ENCODE assay signal across 11 cellular contexts in genomic region chr6:108651781-108652227, GRCh38.
DNase-seq lines count a peak whose midpoint lies in the region; ATAC-seq and TF ChIP-seq lines count a peak whose summit lies in the region.
"Had no signal": no experiment of that assay in that cellular context is flagged by ENCODE, and none has a peak within 500 bp of the region (broad histone marks: within the 10 kb centered on the region; RNA-seq: fewer than 3 reads in every experiment).

No MANE protein-coding gene starts in this region.

- H3K27me3 ChIP-seq in Peyer's patch (no peaks in the 10 kb centered on the region), neutrophil (no peaks in the 10 kb centered on the region)

- TF ChIP-seq CTCF in AG04449 (IDR thresholded peaks at IDR 0.05; ENCODE audit: insufficient read depth, low read length, missing control alignments) (no peak), Peyer's patch (IDR thresholded peaks at IDR 0.05) (no peak), neutrophil (IDR thresholded peaks at IDR 0.05) (no peak)

- H3K4me1 ChIP-seq in Peyer's patch (peaks cover 0 to 44% (median 0%) of the 10 kb centered on the region in 4 donors), neutrophil (ENCODE audit: control insufficient read depth in 1 of 2, insufficient read depth in 1 of 2, low read depth in 1 of 2, low read length in 1 of 2) (peaks cover 77 to 85% of the 10 kb centered on the region in 2 experiments)

- H3K4me3 ChIP-seq in AG04449 (ENCODE audit: low read depth, low read length) (no peak overlapping the region), Peyer's patch (no peak overlapping the region), neutrophil (ENCODE audit: low read depth in 1 of 2, low read length in 1 of 2) (peak overlapping the region in 1 of 2 experiments; percentile 41)
- H3K4me3 ChIP-seq: mucosa of descending colon had no signal

- H3K9me3 ChIP-seq in Peyer's patch = no peaks in the 10 kb centered on the region
- no peaks in the 10 kb centered on the region for H3K9me3 ChIP-seq in neutrophil
- H3K9me3 ChIP-seq: mucosa of descending colon had no signal

- peak overlapping the region; percentile 30 to 72 (median 54) for H3K27ac ChIP-seq in Peyer's patch
- H3K27ac ChIP-seq in neutrophil = peak overlapping the region; percentile 81

- CTCF ChIA-PET in AG04449 (lab: Yijun Ruan, JAX) = interaction anchor here (1.0 kb wide), 1 partner anchor 184 kb away, joined by 3 read pairs; no protein-coding TSS in a partner anchor

- POLR2A ChIA-PET in AG04449 (lab: Yijun Ruan, JAX) = interaction anchor here (0.8 to 1.6 kb wide), 4 partner anchors 83 to 91 kb away, joined by 3 to 11 read pairs (median 4); partner anchors contain the start of gene FOXO3

- no peak for TF ChIP-seq POLR2A in Peyer's patch (IDR thresholded peaks at IDR 0.05)

- DNase-seq in AG04449 (ENCODE audit: low read depth, low spot score) = peak; percentile 74
- no peak for DNase-seq in Peyer's patch
- DNase-seq in fibroblast of gingiva (ENCODE audit: low read depth) = peak; percentile 87
- no peak for DNase-seq in NCI-H2196 (lab: John Stamatoyannopoulos, UW; ENCODE audit: unreplicated experiment)
- DNase-seq in COR-L47 (lab: John Stamatoyannopoulos, UW) = no peak
- DNase-seq: activated CD4-positive, alpha-beta T cell treated with anti-CD3 and anti-CD28 coated beads, Interleukin-2, amount 10 ng/mL, durations not matched to agents 24 days and 14 days; H7; mucosa of descending colon had no signal

- ATAC-seq in esophagus mucosa (no peak), GM18502 (IDR thresholded peaks at IDR 0.05; ENCODE audit: poor library complexity, unreplicated experiment) (no peak)
- ATAC-seq: mucosa of descending colon had no signal

- H3K36me3 ChIP-seq in Peyer's patch (peaks cover 0 to 10% (median 0%) of the 10 kb centered on the region in 3 donors), neutrophil (no peaks in the 10 kb centered on the region)

Comparison
In these comparisons a context has a peak if more than half of its experiments do, and no peak if none do; other contexts are left out.
1. DNase-seq: peak in AG04449 (single experiment) and fibroblast of gingiva (single experiment); none in Peyer's patch (0 of 3), NCI-H2196 (single experiment) and COR-L47 (single experiment).